Comparison of ENCODE assay signal across 8 cellular contexts in the genomic region with DNA sequence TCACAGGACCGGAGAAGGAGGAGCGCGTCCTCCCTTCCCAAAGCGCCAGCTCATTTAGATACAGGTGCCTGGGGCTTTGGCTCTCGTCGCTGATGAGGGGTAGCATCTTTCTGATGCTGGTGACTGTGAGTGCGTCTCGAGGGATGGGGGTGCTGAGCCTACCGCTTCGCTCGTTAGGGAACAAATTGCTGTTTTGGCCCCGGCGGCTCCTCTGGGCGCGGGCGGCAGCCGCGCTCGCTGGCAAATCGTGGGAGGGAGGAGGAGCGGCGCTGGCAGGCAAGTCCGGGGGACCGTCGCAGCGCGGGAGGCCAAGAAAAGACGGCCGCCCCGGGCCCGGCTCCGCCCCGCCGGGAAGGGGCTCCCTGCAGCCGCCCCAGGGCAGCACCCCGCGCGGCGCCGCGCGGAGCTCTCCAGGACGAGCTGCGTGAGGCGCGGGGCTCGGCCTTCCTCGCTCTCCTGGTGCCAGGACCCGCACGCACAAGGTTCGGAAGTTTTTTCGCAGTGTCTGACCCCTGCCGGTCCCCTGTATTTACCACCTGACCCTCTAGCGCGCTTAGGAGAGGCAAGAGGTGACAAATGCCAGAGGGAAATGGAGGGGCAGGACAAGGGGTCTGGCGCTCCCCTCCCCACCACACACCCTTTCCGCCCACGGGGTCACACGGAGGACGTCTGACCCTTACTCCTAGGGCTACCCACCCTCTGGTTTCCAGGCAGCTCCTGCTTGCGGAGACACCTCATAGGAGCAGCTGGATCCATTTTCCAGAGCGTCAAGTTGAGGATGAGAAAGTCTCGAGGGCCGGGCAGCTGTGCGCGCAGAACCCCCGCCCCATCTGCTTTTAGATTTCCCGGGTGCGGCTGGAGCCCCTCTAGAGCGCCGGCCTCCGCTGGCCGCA. TPM values are rescaled to one million over a fixed set of nuclear protein-coding genes. Genes with fewer than 3 reads are reported as not detected.
DNase-seq lines count a peak whose midpoint lies in the region; ATAC-seq and TF ChIP-seq lines count a peak whose summit lies in the region.

No MANE protein-coding gene starts in this region.

- no peaks in the 10 kb centered on the region for H3K9me3 ChIP-seq in right atrium auricular region

- CTCF ChIA-PET in activated naive CD4-positive, alpha-beta T cell treated with anti-CD3 and anti-CD28 coated beads for 36 hours (lab: Charles Lee), result interaction anchor here (0.6 to 1.2 kb wide), 3 partner anchors 43 to 180 kb away, joined by 3 to 5 read pairs (median 3); no protein-coding TSS in a partner anchor

- H3K9me3 Mint-ChIP-seq in activated naive CD4-positive, alpha-beta T cell treated with anti-CD3 and anti-CD28 coated beads for 36 hours, result no peaks in the 10 kb centered on the region

- H3K4me1 Mint-ChIP-seq in activated naive CD4-positive, alpha-beta T cell treated with anti-CD3 and anti-CD28 coated beads for 36 hours (ENCODE audit: low read depth), result peaks cover 8% of the 10 kb centered on the region

- peaks cover 0 to 14% of the 10 kb centered on the region in 2 donors for H3K4me1 ChIP-seq in right atrium auricular region

- ATAC-seq in sciatic nerve, result no peak
- no peak for ATAC-seq in HG03095 (IDR thresholded peaks at IDR 0.05; ENCODE audit: unreplicated experiment)
- ATAC-seq in GM21360 (IDR thresholded peaks at IDR 0.05; ENCODE audit: unreplicated experiment), result no peak

- H3K36me3 Mint-ChIP-seq in activated naive CD4-positive, alpha-beta T cell treated with anti-CD3 and anti-CD28 coated beads for 36 hours (ENCODE audit: low read depth), result no peaks in the 10 kb centered on the region

- H3K27me3 Mint-ChIP-seq in activated naive CD4-positive, alpha-beta T cell treated with anti-CD3 and anti-CD28 coated beads for 36 hours (ENCODE audit: low read depth), result peaks cover 26% of the 10 kb centered on the region

- intact Hi-C loops in activated naive CD4-positive, alpha-beta T cell treated with anti-CD3 and anti-CD28 coated beads for 36 hours (cut with micrococcal nuclease), result no loop called here
- intact Hi-C loops in sciatic nerve (cut with DNase I), result no loop called here

- peak; percentile 56 for DNase-seq in GM10266 (ENCODE audit: extremely low spot score)
- peak; percentile 42 for DNase-seq in NCI-H1105 treated with DMSO at 0.1 percent for 48 hours (lab: John Stamatoyannopoulos, UW)
- no peak for DNase-seq in activated naive CD4-positive, alpha-beta T cell treated with anti-CD3 and anti-CD28 coated beads for 36 hours
- no peak for DNase-seq in right atrium auricular region (ENCODE audit: low spot score)
- DNase-seq in sciatic nerve (ENCODE audit: low spot score), result peak; percentile 58
- no peak for DNase-seq in glomerular visceral epithelial cell (ENCODE audit: extremely low spot score)

- H3K4me3 Mint-ChIP-seq in activated naive CD4-positive, alpha-beta T cell treated with anti-CD3 and anti-CD28 coated beads for 36 hours, result peak overlapping the region; percentile 63

- peak; percentile 22 for TF ChIP-seq CTCF in GM10266 (IDR thresholded peaks at IDR 0.05; ENCODE audit: control insufficient read depth, insufficient read depth, low read depth, missing control alignments)
- no peak for TF ChIP-seq CTCF in right atrium auricular region (IDR thresholded peaks at IDR 0.05)

- H3K4me3 ChIP-seq in right atrium auricular region, result peak overlapping the region; percentile 21 to 57

- H3K36me3 ChIP-seq in right atrium auricular region, result no peaks in the 10 kb centered on the region

- peaks cover 0 to 13% of the 10 kb centered on the region in 2 donors for H3K27me3 ChIP-seq in right atrium auricular region

- H3K27ac Mint-ChIP-seq in activated naive CD4-positive, alpha-beta T cell treated with anti-CD3 and anti-CD28 coated beads for 36 hours, result no peak overlapping the region

- H3K27ac ChIP-seq in right atrium auricular region, result no peak overlapping the region

RNA-seq across cellular contexts. Expression of gene KCNH3, which starts 0.9 kb away (rescaled TPM):
- under 1 TPM; 0.57 to 0.91 TPM for total RNA-seq in activated naive CD4-positive, alpha-beta T cell treated with anti-CD3 and anti-CD28 coated beads for 36 hours
- total RNA-seq in right atrium auricular region (1 to 10 TPM in 1 of 2 donors, under 1 TPM in 1; 0.19 to 1.0 TPM), sciatic nerve (0.27 TPM)

RNA-seq across cellular contexts. Expression of gene MCRS1, which starts 30.0 kb away (rescaled TPM):
- 10 to 100 TPM; 49.8 to 52.7 TPM for total RNA-seq in activated naive CD4-positive, alpha-beta T cell treated with anti-CD3 and anti-CD28 coated beads for 36 hours
- total RNA-seq in right atrium auricular region (10 to 100 TPM; 81.8 to 82.8 TPM), sciatic nerve (39.3 TPM)

Comparison
In these comparisons a context has a peak if more than half of its experiments do, and no peak if none do; other contexts are left out.
1. DNase-seq: peak in GM10266 (single experiment), NCI-H1105 treated with DMSO at 0.1 percent for 48 hours (single experiment) and sciatic nerve (single experiment); none in activated naive CD4-positive, alpha-beta T cell treated with anti-CD3 and anti-CD28 coated beads for 36 hours (single experiment), right atrium auricular region (single experiment) and glomerular visceral epithelial cell (single experiment).